8 cellular contexts compared by ENCODE assay signal in genomic region chr2:105336786-105337121, GRCh38. TPM values are rescaled to one million over a fixed set of nuclear protein-coding genes. Genes with fewer than 3 reads are reported as not detected.
A peak's percentile ranks its signal among the peaks of the same experiment; 100 is the strongest.
DNase-seq lines count a peak whose midpoint lies in the region; ATAC-seq and TF ChIP-seq lines count a peak whose summit lies in the region.

No MANE protein-coding gene starts in this region.

- H3K9me3 ChIP-seq in OCI-LY7 (ENCODE audit: low read length): no peaks in the 10 kb centered on the region
- no peaks in the 10 kb centered on the region for H3K9me3 ChIP-seq in endodermal cell (ENCODE audit: control insufficient read depth, low read length)
- H3K9me3 ChIP-seq in neuron (ENCODE audit: low read length): no peaks in the 10 kb centered on the region

- 0 out of 2 replicates have a peak, but pooled peaks cover 6% of the 10 kb centered on the region for H4K20me1 ChIP-seq in OCI-LY7 (ENCODE audit: insufficient read depth, low read length)

- CTCF ChIA-PET in OCI-LY7 (lab: Charles Lee; ENCODE audit: unreplicated experiment): no interaction called here

- H3K9me3 Mint-ChIP-seq in CD14-positive monocyte (no peaks in the 10 kb centered on the region), endodermal cell (no peaks in the 10 kb centered on the region)

- no peaks in the 10 kb centered on the region for H3K27me3 ChIP-seq in endodermal cell (ENCODE audit: control insufficient read depth, insufficient read depth, low read length, poor library complexity, severe bottlenecking)
- no peaks in the 10 kb centered on the region for H3K27me3 ChIP-seq in neuron (ENCODE audit: insufficient read depth, low read length)

- H2AFZ ChIP-seq in OCI-LY7 (ENCODE audit: low read length): peak overlapping the region; percentile 91
- peak overlapping the region; percentile 85 for H2AFZ ChIP-seq in neuron (ENCODE audit: low read depth, low read length)

- H3K9me2 ChIP-seq in OCI-LY7 (ENCODE audit: insufficient read depth, low read length): no peaks in the 10 kb centered on the region

- peaks cover 43% of the 10 kb centered on the region for H3K79me2 ChIP-seq in OCI-LY7 (ENCODE audit: insufficient read depth, low read depth, low read length)

- no peak for DNase-seq in CD14-positive monocyte (ENCODE audit: low spot score)
- DNase-seq in OCI-LY7 (ENCODE audit: low spot score): no peak
- DNase-seq in endodermal cell: no peak
- DNase-seq in HUDEP-2 (lab: John Stamatoyannopoulos, UW; ENCODE audit: unreplicated experiment in 76 of 76): no peak
- no peak for DNase-seq in left lobe of liver (ENCODE audit: low spot score)

- POLR2A ChIA-PET in OCI-LY7 (lab: Charles Lee): interaction anchor here (0.9 kb wide), 1 partner anchor 12 kb away, joined by 3 read pairs; no protein-coding TSS in a partner anchor

- ATAC-seq in GM18858 (IDR thresholded peaks at IDR 0.05; ENCODE audit: unreplicated experiment) (no peak), GM21381 (IDR thresholded peaks at IDR 0.05; ENCODE audit: unreplicated experiment) (no peak), left lobe of liver (no peak)

- intact Hi-C loops in CD14-positive monocyte (cut with micrococcal nuclease) (no loop called here), OCI-LY7 (cut with micrococcal nuclease; ENCODE audit: unreplicated experiment) (loop anchor here (10.0 kb wide), 1 partner anchor 858 kb away; the partner anchor contains the start of gene UXS1)

- TSS peak; percentile 92 for BruUV-seq in OCI-LY7 (replicated peaks; lab: Mats Ljungman, UMichigan)

- peaks cover 26% of the 10 kb centered on the region for H3K4me1 Mint-ChIP-seq in CD14-positive monocyte
- H3K4me1 Mint-ChIP-seq in endodermal cell: peaks cover 24% of the 10 kb centered on the region

- H3K4me3 Mint-ChIP-seq in CD14-positive monocyte: peak overlapping the region; percentile 91 to 100
- H3K4me3 Mint-ChIP-seq in endodermal cell: peak overlapping the region; percentile 95

- H3K27ac Mint-ChIP-seq in CD14-positive monocyte (peak overlapping the region; percentile 100), endodermal cell (peak overlapping the region; percentile 100)

- H3K4me1 ChIP-seq in OCI-LY7 (ENCODE audit: insufficient read depth, low read length, poor library complexity, severe bottlenecking): peaks cover 25% of the 10 kb centered on the region
- H3K4me1 ChIP-seq in endodermal cell (ENCODE audit: control insufficient read depth, insufficient read depth, low read length): peaks cover 5% of the 10 kb centered on the region
- H3K4me1 ChIP-seq in neuron (ENCODE audit: insufficient read depth, low read length): peaks cover 14% of the 10 kb centered on the region

- no peak for TF ChIP-seq CTCF in CD14-positive monocyte (IDR thresholded peaks at IDR 0.05)
- no peak for TF ChIP-seq CTCF in OCI-LY7 (conservative IDR thresholded peaks at IDR 0.05; ENCODE audit: low read length)
- no peak for TF ChIP-seq CTCF in endodermal cell (conservative IDR thresholded peaks at IDR 0.05)

- H3K27me3 Mint-ChIP-seq in CD14-positive monocyte (ENCODE audit: low read depth in 3 of 3): no peaks in the 10 kb centered on the region
- no peaks in the 10 kb centered on the region for H3K27me3 Mint-ChIP-seq in endodermal cell (ENCODE audit: insufficient read depth)

- WGBS in endodermal cell (ENCODE audit: insufficient coverage in 1 of 2, insufficient read length in 1 of 2), 2 experiments: 0 to 1% methylated on average over 6 to 7 of the region's 7 CpGs

- H3K4me2 ChIP-seq in OCI-LY7 (ENCODE audit: low read length): peak overlapping the region; percentile 88

- H3K27ac ChIP-seq in OCI-LY7 (ENCODE audit: low read depth, low read length, poor library complexity, severe bottlenecking): peak overlapping the region; percentile 74
- H3K27ac ChIP-seq in endodermal cell (ENCODE audit: low read depth, low read length): peak overlapping the region; percentile 99

- H3K36me3 Mint-ChIP-seq in CD14-positive monocyte (peaks cover 21 to 24% of the 10 kb centered on the region in 2 donors), endodermal cell (ENCODE audit: low read depth) (peaks cover 18% of the 10 kb centered on the region)

- H3K9ac ChIP-seq in endodermal cell (ENCODE audit: extremely low read depth, low read length, poor library complexity, severe bottlenecking): peak overlapping the region; percentile 99

- H3K36me3 ChIP-seq in OCI-LY7 (ENCODE audit: insufficient read depth, low read length) (peaks cover 35% of the 10 kb centered on the region), endodermal cell (ENCODE audit: control insufficient read depth, insufficient read depth, low read length) (peaks cover 20% of the 10 kb centered on the region), neuron (ENCODE audit: insufficient read depth, low read length) (peaks cover 25% of the 10 kb centered on the region)

- peak overlapping the region; percentile 99 for H3K4me3 ChIP-seq in OCI-LY7 (ENCODE audit: low read depth, low read length, poor library complexity, severe bottlenecking)
- peak overlapping the region; percentile 88 for H3K4me3 ChIP-seq in endodermal cell (ENCODE audit: low read length)
- peak overlapping the region; percentile 97 for H3K4me3 ChIP-seq in neuron (ENCODE audit: low read length)

RNA-seq across cellular contexts. Expression of gene C2orf49, which starts 0.6 kb away (rescaled TPM):
- 10 to 100 TPM in 1 of 2 donors, 1 to 10 TPM in 1; 8.6 to 10.4 TPM for polyA plus RNA-seq in CD14-positive monocyte
- total RNA-seq in OCI-LY7 (2014; rRNA removed; shearing (Covaris generic)): 11.8 and 13.1 TPM in 2 replicates
- total RNA-seq in OCI-LY7 (2022): 17.0 and 18.3 TPM in 2 replicates
- total RNA-seq in endodermal cell: 10 to 100 TPM; 18.1 to 22.2 TPM
- 20.8 TPM for polyA plus RNA-seq in endodermal cell (2013, experiment 1 of 2)
- polyA plus RNA-seq in endodermal cell (2013, experiment 2 of 2): 22.3 TPM
- 5.2 TPM for total RNA-seq in left lobe of liver

RNA-seq across cellular contexts. Expression of gene TGFBRAP1, which starts 7.2 kb away (rescaled TPM):
- 10 to 100 TPM in 1 of 2 donors, 1 to 10 TPM in 1; 10.0 to 10.5 TPM for polyA plus RNA-seq in CD14-positive monocyte
- total RNA-seq in OCI-LY7 (2014; rRNA removed; shearing (Covaris generic)): 17.6 and 24.6 TPM in 2 replicates
- total RNA-seq in OCI-LY7 (2022): 20.5 and 22.2 TPM in 2 replicates
- 10 to 100 TPM; 15.5 to 17.4 TPM for total RNA-seq in endodermal cell
- polyA plus RNA-seq in endodermal cell (2013, experiment 1 of 2): 14.6 TPM
- 12.4 TPM for polyA plus RNA-seq in endodermal cell (2013, experiment 2 of 2)
- 6.1 TPM for total RNA-seq in left lobe of liver
